In the genomic region with DNA sequence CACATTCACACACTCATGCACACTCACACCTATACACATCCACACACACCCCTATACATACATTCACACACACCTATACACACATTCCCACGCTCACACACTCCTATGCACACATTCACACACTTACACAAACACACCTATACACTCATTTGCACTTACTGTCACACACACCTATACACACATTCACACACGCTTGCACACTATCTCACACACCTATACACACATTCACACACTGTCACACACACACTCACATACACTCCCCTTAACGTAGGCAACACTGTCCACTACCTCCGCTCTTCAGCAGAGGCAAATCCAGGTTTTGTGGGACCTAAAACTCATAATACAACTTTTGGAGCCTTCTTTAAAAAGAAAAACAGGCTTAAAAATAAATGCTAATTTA, we compare ENCODE assay signal across 21 cellular contexts.
"Had no signal": no experiment of that assay in that cellular context is flagged by ENCODE, and none has a peak within 500 bp of the region (broad histone marks: within the 10 kb centered on the region; RNA-seq: fewer than 3 reads in every experiment).

No MANE protein-coding gene starts in this region.

- H3K9me3 ChIP-seq: MG63, SK-N-SH had no signal

- H3K4me3 ChIP-seq: MG63 had no signal

- H3K27me3 ChIP-seq: MG63 had no signal

- DNase-seq: Karpas-422, KG1, MG63, NCI-H1092 treated with DMSO at 0.1 percent for 48 hours, NCI-H1436, NCI-H187, NCI-H2029, NCI-H2081 treated with DMSO at 0.1 percent for 48 hours, NCI-H2171, NCI-H226, NCI-H446, NCI-H510A, NCI-H524 treated with DMSO at 0.1 percent for 48 hours, NCI-H69, NCI-H774, RPMI8226, SHP77, SK-N-SH, SW 1271, T-cell had no signal

- ATAC-seq: T-cell had no signal

- H3K4me2 ChIP-seq: SK-N-SH had no signal

- FAIRE-seq: RCC 7860 had no signal

- H3K36me3 ChIP-seq: MG63 had no signal

- H3K9ac ChIP-seq: SK-N-SH had no signal
